In genomic region chr2:119010336-119010735, GRCh38 we compare ENCODE assay signal across 15 cellular contexts.
A peak's percentile ranks its signal among the peaks of the same experiment; 100 is the strongest.
DNase-seq lines count a peak whose midpoint lies in the region; ATAC-seq and TF ChIP-seq lines count a peak whose summit lies in the region.
"Had no signal": no experiment of that assay in that cellular context is flagged by ENCODE, and none has a peak within 500 bp of the region (broad histone marks: within the 10 kb centered on the region; RNA-seq: fewer than 3 reads in every experiment).

No MANE protein-coding gene starts in this region.

- ATAC-seq in GM19324 (IDR thresholded peaks at IDR 0.05; ENCODE audit: low FRiP score, unreplicated experiment) = no peak
- ATAC-seq: GM23338, HCT116 had no signal

- no peaks in the 10 kb centered on the region for H3K4me1 Mint-ChIP-seq in activated CD4-positive, alpha-beta memory T cell treated with anti-CD3 and anti-CD28 coated beads, Interleukin-2, amount 10 ng/mL, durations not matched to agents 7 days and 5 days
- no peaks in the 10 kb centered on the region for H3K4me1 Mint-ChIP-seq in activated CD4-positive, alpha-beta memory T cell treated with anti-CD3 and anti-CD28 coated beads for 36 hours (ENCODE audit: low read depth)
- H3K4me1 Mint-ChIP-seq in endothelial cell (ENCODE audit: unreplicated experiment) (no peaks in the 10 kb centered on the region), type B pancreatic cell (ENCODE audit: unreplicated experiment) (no peaks in the 10 kb centered on the region)
- H3K4me1 Mint-ChIP-seq: CD4-positive, CD25-positive, alpha-beta regulatory T cell; CD8-positive, alpha-beta memory T cell had no signal

- no peaks in the 10 kb centered on the region for H3K9me3 Mint-ChIP-seq in activated CD4-positive, alpha-beta memory T cell treated with anti-CD3 and anti-CD28 coated beads, Interleukin-2, amount 10 ng/mL, durations not matched to agents 7 days and 5 days
- no peaks in the 10 kb centered on the region for H3K9me3 Mint-ChIP-seq in activated CD4-positive, alpha-beta memory T cell treated with anti-CD3 and anti-CD28 coated beads for 36 hours
- H3K9me3 Mint-ChIP-seq in endothelial cell (ENCODE audit: unreplicated experiment) (no peaks in the 10 kb centered on the region), type B pancreatic cell (no peaks in the 10 kb centered on the region)
- H3K9me3 Mint-ChIP-seq: HFFc6 had no signal

- H3K27me3 Mint-ChIP-seq in activated CD4-positive, alpha-beta memory T cell treated with anti-CD3 and anti-CD28 coated beads, Interleukin-2, amount 10 ng/mL, durations not matched to agents 7 days and 5 days = peaks cover 10% of the 10 kb centered on the region
- H3K27me3 Mint-ChIP-seq in activated CD4-positive, alpha-beta memory T cell treated with anti-CD3 and anti-CD28 coated beads for 36 hours = peaks cover 17% of the 10 kb centered on the region
- H3K27me3 Mint-ChIP-seq in endothelial cell (ENCODE audit: unreplicated experiment) (peaks cover 10% of the 10 kb centered on the region), type B pancreatic cell (peaks cover 61% of the 10 kb centered on the region)

- no peaks in the 10 kb centered on the region for H3K36me3 Mint-ChIP-seq in activated CD4-positive, alpha-beta memory T cell treated with anti-CD3 and anti-CD28 coated beads, Interleukin-2, amount 10 ng/mL, durations not matched to agents 7 days and 5 days (ENCODE audit: low read depth)
- no peaks in the 10 kb centered on the region for H3K36me3 Mint-ChIP-seq in activated CD4-positive, alpha-beta memory T cell treated with anti-CD3 and anti-CD28 coated beads for 36 hours
- H3K36me3 Mint-ChIP-seq in endothelial cell (ENCODE audit: low read depth, unreplicated experiment) (peaks cover 3% of the 10 kb centered on the region), type B pancreatic cell (no peaks in the 10 kb centered on the region)
- H3K36me3 Mint-ChIP-seq: CD4-positive, CD25-positive, alpha-beta regulatory T cell; CD8-positive, alpha-beta memory T cell had no signal

- H3K4me3 Mint-ChIP-seq in activated CD4-positive, alpha-beta memory T cell treated with anti-CD3 and anti-CD28 coated beads, Interleukin-2, amount 10 ng/mL, durations not matched to agents 7 days and 5 days = no peak overlapping the region
- H3K4me3 Mint-ChIP-seq in activated CD4-positive, alpha-beta memory T cell treated with anti-CD3 and anti-CD28 coated beads for 36 hours = no peak overlapping the region
- no peak overlapping the region for H3K4me3 Mint-ChIP-seq in endothelial cell (ENCODE audit: unreplicated experiment)
- no peak overlapping the region for H3K4me3 Mint-ChIP-seq in type B pancreatic cell
- H3K4me3 Mint-ChIP-seq: CD4-positive, CD25-positive, alpha-beta regulatory T cell; CD8-positive, alpha-beta memory T cell; GM23338; HFFc6 had no signal

- no peak for TF ChIP-seq CTCF in endothelial cell (IDR thresholded peaks at IDR 0.05; ENCODE audit: unreplicated experiment)
- no peak for TF ChIP-seq CTCF in type B pancreatic cell (conservative IDR thresholded peaks at IDR 0.05)

- DNase-seq in activated CD4-positive, alpha-beta memory T cell treated with anti-CD3 and anti-CD28 coated beads, Interleukin-2, amount 10 ng/mL, durations not matched to agents 7 days and 5 days = peak; percentile 11
- DNase-seq in activated CD4-positive, alpha-beta memory T cell treated with anti-CD3 and anti-CD28 coated beads for 36 hours = no peak
- DNase-seq in endothelial cell (ENCODE audit: low spot score) = peak; percentile 1
- peak; percentile 36 for DNase-seq in type B pancreatic cell (ENCODE audit: extremely low spot score, unreplicated experiment)
- no peak for DNase-seq in A172 (ENCODE audit: low spot score)
- DNase-seq: ACHN; BE2C; C1 segment of cervical spinal cord; CD4-positive, CD25-positive, alpha-beta regulatory T cell; CD8-positive, alpha-beta memory T cell; COR-L47; HFFc6 had no signal

- POLR2A ChIA-PET in activated CD4-positive, alpha-beta memory T cell treated with anti-CD3 and anti-CD28 coated beads, Interleukin-2, amount 10 ng/mL, durations not matched to agents 7 days and 5 days (lab: Charles Lee) = no interaction called here
- POLR2A ChIA-PET in activated CD4-positive, alpha-beta memory T cell treated with anti-CD3 and anti-CD28 coated beads for 36 hours (lab: Charles Lee) = no interaction called here

- CTCF ChIA-PET in activated CD4-positive, alpha-beta memory T cell treated with anti-CD3 and anti-CD28 coated beads, Interleukin-2, amount 10 ng/mL, durations not matched to agents 7 days and 5 days (lab: Charles Lee) = no interaction called here
- CTCF ChIA-PET in activated CD4-positive, alpha-beta memory T cell treated with anti-CD3 and anti-CD28 coated beads for 36 hours (lab: Charles Lee) = no interaction called here

- H3K27ac Mint-ChIP-seq in activated CD4-positive, alpha-beta memory T cell treated with anti-CD3 and anti-CD28 coated beads, Interleukin-2, amount 10 ng/mL, durations not matched to agents 7 days and 5 days = no peak overlapping the region
- no peak overlapping the region for H3K27ac Mint-ChIP-seq in activated CD4-positive, alpha-beta memory T cell treated with anti-CD3 and anti-CD28 coated beads for 36 hours
- H3K27ac Mint-ChIP-seq in endothelial cell (ENCODE audit: unreplicated experiment) (no peak overlapping the region), type B pancreatic cell (no peak overlapping the region)
- H3K27ac Mint-ChIP-seq: CD8-positive, alpha-beta memory T cell; GM23338; HFFc6 had no signal

- intact Hi-C loops in activated CD4-positive, alpha-beta memory T cell treated with anti-CD3 and anti-CD28 coated beads for 36 hours (cut with micrococcal nuclease) = no loop called here

Comparison
In these comparisons a context has a peak if more than half of its experiments do, and no peak if none do; other contexts are left out.
1. DNase-seq: peak in activated CD4-positive, alpha-beta memory T cell treated with anti-CD3 and anti-CD28 coated beads, Interleukin-2, amount 10 ng/mL, durations not matched to agents 7 days and 5 days (single experiment), endothelial cell (single experiment) and type B pancreatic cell (single experiment); none in activated CD4-positive, alpha-beta memory T cell treated with anti-CD3 and anti-CD28 coated beads for 36 hours (single experiment) and A172 (single experiment).